11 cellular contexts compared by ENCODE assay signal in the genomic region with DNA sequence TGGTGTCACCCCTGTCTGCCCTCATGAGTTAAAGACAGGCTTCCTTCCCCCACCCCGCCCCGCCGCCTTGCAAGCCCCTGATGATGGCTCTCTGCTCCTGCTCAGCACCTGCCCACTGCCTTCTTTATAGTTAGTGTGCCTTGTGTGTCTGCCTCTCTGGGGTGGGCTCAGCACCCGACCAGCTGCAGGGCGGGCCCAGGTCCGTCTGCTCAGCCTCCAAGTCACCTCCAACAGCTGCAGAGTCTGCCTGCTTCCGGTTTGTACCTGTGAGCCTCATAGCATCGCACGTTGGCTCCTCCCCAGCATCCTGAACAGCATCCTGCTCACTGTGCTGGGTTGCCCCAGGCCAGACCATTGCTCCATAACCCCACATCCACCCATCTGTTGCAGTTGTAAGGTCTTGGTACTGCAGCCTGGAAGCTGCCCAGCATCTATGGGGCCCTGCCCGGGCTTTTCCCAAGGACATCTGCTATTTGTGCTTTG. TPM values are rescaled to one million over a fixed set of nuclear protein-coding genes. Genes with fewer than 3 reads are reported as not detected.
A peak's percentile ranks its signal among the peaks of the same experiment; 100 is the strongest.
DNase-seq lines count a peak whose midpoint lies in the region; ATAC-seq and TF ChIP-seq lines count a peak whose summit lies in the region.
"Had no signal": no experiment of that assay in that cellular context is flagged by ENCODE, and none has a peak within 500 bp of the region (broad histone marks: within the 10 kb centered on the region; RNA-seq: fewer than 3 reads in every experiment).

No MANE protein-coding gene starts in this region.

- H3K4me1 ChIP-seq in left ventricle myocardium inferior: peaks cover 55% of the 10 kb centered on the region
- H3K4me1 ChIP-seq in upper lobe of right lung: peaks cover 29% of the 10 kb centered on the region

- intact Hi-C loops in left ventricle myocardium inferior (cut with micrococcal nuclease) (no loop called here), left ventricle myocardium superior (cut with micrococcal nuclease) (loop anchor here (5.0 to 10.0 kb wide), 2 partner anchors 71 to 183 kb away; no protein-coding TSS in a partner anchor), upper lobe of right lung (cut with DNase I) (loop anchor here (5.0 kb wide), 1 partner anchor 71 kb away; no protein-coding TSS in a partner anchor)

- H3K27me3 ChIP-seq in left ventricle myocardium inferior (ENCODE audit: low read depth) (no peaks in the 10 kb centered on the region), upper lobe of right lung (no peaks in the 10 kb centered on the region)

- H3K9me3 ChIP-seq in left ventricle myocardium inferior (replicated peaks) (no peaks in the 10 kb centered on the region), upper lobe of right lung (no peaks in the 10 kb centered on the region)

- TF ChIP-seq CTCF in left ventricle myocardium inferior (IDR thresholded peaks at IDR 0.05; ENCODE audit: borderline replicate concordance) (no peak), fibroblast of villous mesenchyme (IDR thresholded peaks at IDR 0.05; ENCODE audit: insufficient read depth, low read depth, low read length) (no peak), upper lobe of right lung (IDR thresholded peaks at IDR 0.05) (no peak)

- H3K4me3 ChIP-seq in left ventricle myocardium inferior (peak overlapping the region; percentile 87), fibroblast of villous mesenchyme (ENCODE audit: low read depth, low read length) (peak overlapping the region; percentile 67), upper lobe of right lung (peak overlapping the region; percentile 78)

- H3K36me3 ChIP-seq in left ventricle myocardium inferior (no peaks in the 10 kb centered on the region), upper lobe of right lung (no peaks in the 10 kb centered on the region)

- ATAC-seq in left ventricle myocardium superior: no peak
- no peak for ATAC-seq in upper lobe of right lung
- ATAC-seq in GM21367 (IDR thresholded peaks at IDR 0.05; ENCODE audit: unreplicated experiment): no peak

- H3K27ac ChIP-seq in left ventricle myocardium inferior (replicated peaks) (peak overlapping the region; percentile 95), upper lobe of right lung (no peak overlapping the region)

- DNase-seq in left ventricle myocardium inferior (no peak), left ventricle myocardium superior (no peak), RPMI8226 (peak; percentile 5), fibroblast of villous mesenchyme (ENCODE audit: low read depth) (peak; percentile 31), upper lobe of right lung (no peak), AML-193 (lab: John Stamatoyannopoulos, UW) (no peak), SW480 (ENCODE audit: low spot score) (no peak)
- DNase-seq: DMS153, NCI-H1092 treated with DMSO at 0.1 percent for 48 hours, Right ventricle myocardium superior had no signal

RNA-seq across cellular contexts. Expression of a gene that starts 3.5 kb away (rescaled TPM):
- total RNA-seq in left ventricle myocardium inferior (27.2 TPM), left ventricle myocardium superior (22.8 TPM), fibroblast of villous mesenchyme (7.7 and 14.2 TPM in 2 replicates), upper lobe of right lung (25.4 TPM)

RNA-seq across cellular contexts. Expression of a gene that starts 7.3 kb away (rescaled TPM):
- total RNA-seq in left ventricle myocardium inferior (29.8 TPM), left ventricle myocardium superior (29.1 TPM), fibroblast of villous mesenchyme (37.4 and 51.0 TPM in 2 replicates), upper lobe of right lung (24.8 TPM)

Comparison
In these comparisons a context has a peak if more than half of its experiments do, and no peak if none do; other contexts are left out.
1. DNase-seq: peak in RPMI8226 (single experiment) and fibroblast of villous mesenchyme (single experiment); none in left ventricle myocardium inferior (single experiment), left ventricle myocardium superior (single experiment), upper lobe of right lung (single experiment), AML-193 (0 of 2) and SW480 (single experiment).
2. Peak in every context shown above with its lines, with median percentiles within 50 percentile points of each other: H3K4me3 ChIP-seq.